ENCODE assay signal across 18 cellular contexts in the genomic region with DNA sequence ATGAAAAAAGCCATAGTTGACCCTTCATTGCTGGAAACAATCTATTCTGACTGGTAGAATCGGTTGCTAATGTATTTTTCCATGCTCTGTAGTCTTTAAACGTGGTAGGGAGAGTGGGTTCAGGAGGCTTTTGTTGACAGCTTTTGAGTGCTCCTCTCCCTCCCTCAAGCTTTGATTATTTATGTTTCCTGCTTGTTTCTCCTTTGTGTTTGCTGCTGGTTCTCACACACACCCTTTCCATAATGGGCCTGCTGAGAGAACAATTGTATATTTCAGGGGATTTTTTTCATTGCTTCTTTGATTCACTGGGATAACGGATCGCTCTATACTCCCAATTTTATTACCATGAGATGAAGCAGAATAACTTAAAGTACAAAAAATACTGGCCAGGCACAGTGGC.
DNase-seq lines count a peak whose midpoint lies in the region; ATAC-seq and TF ChIP-seq lines count a peak whose summit lies in the region.
"Had no signal": no experiment of that assay in that cellular context is flagged by ENCODE, and none has a peak within 500 bp of the region (broad histone marks: within the 10 kb centered on the region; RNA-seq: fewer than 3 reads in every experiment).

No MANE protein-coding gene starts in this region.

- H3K27ac ChIP-seq in CD8-positive, alpha-beta T cell (ENCODE audit: low read depth, low read length) = no peak overlapping the region
- H3K27ac ChIP-seq: 22Rv1, BLaER1 had no signal

- no peak for TF ChIP-seq CTCF in CD8-positive, alpha-beta T cell (IDR thresholded peaks at IDR 0.05)
- TF ChIP-seq CTCF in progenitor cell of endocrine pancreas (IDR thresholded peaks at IDR 0.05; ENCODE audit: unreplicated experiment) (no peak), omental fat pad (IDR thresholded peaks at IDR 0.05) (no peak)

- peaks cover 40% of the 10 kb centered on the region for H3K36me3 ChIP-seq in CD8-positive, alpha-beta T cell (ENCODE audit: insufficient read depth, low read length)

- no peaks in the 10 kb centered on the region for H3K9me3 Mint-ChIP-seq in CD8-positive, alpha-beta T cell
- H3K9me3 Mint-ChIP-seq in activated T-helper 2 cell treated with anti-CD3 and anti-CD28 coated beads, Interferon-gamma antibody, Interleukin-2, Interleukin-4, amounts not matched to agents 10 μg/mL and 5 μg/mL and 100 μg/mL, durations not matched to agents 14 hours and 24 hours and 36 hours = no peaks in the 10 kb centered on the region
- no peaks in the 10 kb centered on the region for H3K9me3 Mint-ChIP-seq in memory B cell
- H3K9me3 Mint-ChIP-seq in progenitor cell of endocrine pancreas (ENCODE audit: low read depth) = no peaks in the 10 kb centered on the region
- H3K9me3 Mint-ChIP-seq: mesothelial cell of epicardium had no signal

- no peaks in the 10 kb centered on the region for H3K9me3 ChIP-seq in CD8-positive, alpha-beta T cell (ENCODE audit: low read length)
- H3K9me3 ChIP-seq: BLaER1 had no signal

- POLR2A ChIA-PET in CD8-positive, alpha-beta T cell (lab: Charles Lee) = no interaction called here

- intact Hi-C loops in CD8-positive, alpha-beta T cell (cut with DNase I, micrococcal nuclease) = no loop called here
- intact Hi-C loops in activated T-helper 2 cell treated with anti-CD3 and anti-CD28 coated beads, Interferon-gamma antibody, Interleukin-2, Interleukin-4, amounts not matched to agents 10 μg/mL and 5 μg/mL and 100 μg/mL, durations not matched to agents 14 hours and 24 hours and 36 hours (cut with micrococcal nuclease) = no loop called here

- DNase-seq in NCI-H2081 (lab: John Stamatoyannopoulos, UW) (peak; percentile 8 to 10), NCI-H2081 treated with DMSO at 0.1 percent for 48 hours (lab: John Stamatoyannopoulos, UW) (no peak), memory B cell (ENCODE audit: low spot score in 2 of 2) (no peak), progenitor cell of endocrine pancreas (ENCODE audit: low spot score, unreplicated experiment) (no peak), omental fat pad (ENCODE audit: low spot score) (no peak), SKM-1 (lab: John Stamatoyannopoulos, UW; ENCODE audit: unreplicated experiment) (no peak)
- DNase-seq in CD8-positive, alpha-beta T cell = no peak
- DNase-seq in activated T-helper 2 cell treated with anti-CD3 and anti-CD28 coated beads, Interferon-gamma antibody, Interleukin-2, Interleukin-4, amounts not matched to agents 10 μg/mL and 5 μg/mL and 100 μg/mL, durations not matched to agents 14 hours and 24 hours and 36 hours (ENCODE audit: low spot score) = no peak
- DNase-seq: effector CD4-positive, alpha-beta T cell; hypothalamus; NCI-H524 treated with DMSO at 0.1 percent for 48 hours; OCI-M1; SIG-M5; stimulated activated CD4-positive, alpha-beta T cell treated with anti-CD3 and anti-CD28 coated beads, Interleukin-4, amount 100 ng/mL, for 24 hours; stimulated activated CD8-positive, alpha-beta memory T cell treated with anti-CD3 and anti-CD28 coated beads, Interleukin-4, amount 100 ng/mL, for 48 hours had no signal

- H3K27me3 Mint-ChIP-seq in CD8-positive, alpha-beta T cell (ENCODE audit: low read depth) = no peaks in the 10 kb centered on the region
- no peaks in the 10 kb centered on the region for H3K27me3 Mint-ChIP-seq in activated T-helper 2 cell treated with anti-CD3 and anti-CD28 coated beads, Interferon-gamma antibody, Interleukin-2, Interleukin-4, amounts not matched to agents 10 μg/mL and 5 μg/mL and 100 μg/mL, durations not matched to agents 14 hours and 24 hours and 36 hours (ENCODE audit: low read depth)
- H3K27me3 Mint-ChIP-seq in memory B cell = no peaks in the 10 kb centered on the region
- H3K27me3 Mint-ChIP-seq in progenitor cell of endocrine pancreas = no peaks in the 10 kb centered on the region

- CTCF ChIA-PET in CD8-positive, alpha-beta T cell (lab: Charles Lee) = interaction anchor here (1.0 kb wide), 1 partner anchor 11 kb away, joined by 3 read pairs; no protein-coding TSS in a partner anchor

- H3K4me1 ChIP-seq in CD8-positive, alpha-beta T cell (ENCODE audit: insufficient read depth, low read length) = no peaks in the 10 kb centered on the region

- H3K4me3 ChIP-seq in CD8-positive, alpha-beta T cell (ENCODE audit: low read depth, low read length) = no peak overlapping the region
- H3K4me3 ChIP-seq: BLaER1 had no signal

- no peaks in the 10 kb centered on the region for H3K27me3 ChIP-seq in CD8-positive, alpha-beta T cell (ENCODE audit: insufficient read depth, low read length)
- H3K27me3 ChIP-seq: BLaER1 had no signal

- peaks cover 90% of the 10 kb centered on the region for H3K36me3 Mint-ChIP-seq in CD8-positive, alpha-beta T cell
- peaks cover 95% of the 10 kb centered on the region for H3K36me3 Mint-ChIP-seq in activated T-helper 2 cell treated with anti-CD3 and anti-CD28 coated beads, Interferon-gamma antibody, Interleukin-2, Interleukin-4, amounts not matched to agents 10 μg/mL and 5 μg/mL and 100 μg/mL, durations not matched to agents 14 hours and 24 hours and 36 hours (ENCODE audit: low read depth)
- H3K36me3 Mint-ChIP-seq in memory B cell (peaks cover 42% of the 10 kb centered on the region), progenitor cell of endocrine pancreas (ENCODE audit: insufficient read depth) (peaks cover 25% of the 10 kb centered on the region)

- no peak for ATAC-seq in CD8-positive, alpha-beta T cell
- no peak for ATAC-seq in memory B cell (ENCODE audit: low read depth)
- ATAC-seq in omental fat pad (ENCODE audit: low FRiP score) = no peak

- peak overlapping the region; percentile 37 for H3K27ac Mint-ChIP-seq in CD8-positive, alpha-beta T cell
- H3K27ac Mint-ChIP-seq in activated T-helper 2 cell treated with anti-CD3 and anti-CD28 coated beads, Interferon-gamma antibody, Interleukin-2, Interleukin-4, amounts not matched to agents 10 μg/mL and 5 μg/mL and 100 μg/mL, durations not matched to agents 14 hours and 24 hours and 36 hours = peak overlapping the region; percentile 87
- H3K27ac Mint-ChIP-seq in memory B cell = peak overlapping the region; percentile 91
- H3K27ac Mint-ChIP-seq in progenitor cell of endocrine pancreas = no peak overlapping the region
- H3K27ac Mint-ChIP-seq: mesothelial cell of epicardium had no signal

- H3K4me3 Mint-ChIP-seq in CD8-positive, alpha-beta T cell = no peak overlapping the region
- no peak overlapping the region for H3K4me3 Mint-ChIP-seq in activated T-helper 2 cell treated with anti-CD3 and anti-CD28 coated beads, Interferon-gamma antibody, Interleukin-2, Interleukin-4, amounts not matched to agents 10 μg/mL and 5 μg/mL and 100 μg/mL, durations not matched to agents 14 hours and 24 hours and 36 hours (ENCODE audit: low read depth)
- H3K4me3 Mint-ChIP-seq in memory B cell (no peak overlapping the region), progenitor cell of endocrine pancreas (ENCODE audit: low read depth) (no peak overlapping the region)
- H3K4me3 Mint-ChIP-seq: mesothelial cell of epicardium had no signal

- peaks cover 13% of the 10 kb centered on the region for H3K4me1 Mint-ChIP-seq in CD8-positive, alpha-beta T cell (ENCODE audit: low read depth)
- H3K4me1 Mint-ChIP-seq in activated T-helper 2 cell treated with anti-CD3 and anti-CD28 coated beads, Interferon-gamma antibody, Interleukin-2, Interleukin-4, amounts not matched to agents 10 μg/mL and 5 μg/mL and 100 μg/mL, durations not matched to agents 14 hours and 24 hours and 36 hours (ENCODE audit: low read depth) = peaks cover 42% of the 10 kb centered on the region
- peaks cover 23% of the 10 kb centered on the region for H3K4me1 Mint-ChIP-seq in memory B cell
- no peaks in the 10 kb centered on the region for H3K4me1 Mint-ChIP-seq in progenitor cell of endocrine pancreas (ENCODE audit: low read depth)
- H3K4me1 Mint-ChIP-seq: mesothelial cell of epicardium had no signal

Comparison
In these comparisons a context has a peak if more than half of its experiments do, and no peak if none do; other contexts are left out.
1. DNase-seq: peak in NCI-H2081 (2 of 2); none in NCI-H2081 treated with DMSO at 0.1 percent for 48 hours (single experiment), CD8-positive, alpha-beta T cell (0 of 7), activated T-helper 2 cell treated with anti-CD3 and anti-CD28 coated beads, Interferon-gamma antibody, Interleukin-2, Interleukin-4, amounts not matched to agents 10 μg/mL and 5 μg/mL and 100 μg/mL, durations not matched to agents 14 hours and 24 hours and 36 hours (single experiment), memory B cell (0 of 2), progenitor cell of endocrine pancreas (single experiment), omental fat pad (single experiment) and SKM-1 (single experiment).